21 cellular contexts compared by ENCODE assay signal in genomic region chr14:47012533-47012932, GRCh38.
DNase-seq lines count a peak whose midpoint lies in the region; ATAC-seq and TF ChIP-seq lines count a peak whose summit lies in the region.
"Had no signal": no experiment of that assay in that cellular context is flagged by ENCODE, and none has a peak within 500 bp of the region (broad histone marks: within the 10 kb centered on the region; RNA-seq: fewer than 3 reads in every experiment).

No MANE protein-coding gene starts in this region.

- H2AFZ ChIP-seq in PC-3 (ENCODE audit: low read length) (no peak overlapping the region), GM23338 (no peak overlapping the region)

- H3K27ac ChIP-seq in cardiac muscle cell (peak overlapping the region; percentile 20), left ventricle myocardium inferior (replicated peaks) (no peak overlapping the region), PC-3 (ENCODE audit: low read length) (no peak overlapping the region), GM23338 (ENCODE audit: low read depth) (no peak overlapping the region)

- no peaks in the 10 kb centered on the region for H3K27me3 Mint-ChIP-seq in GM23338 (ENCODE audit: insufficient read depth, low read depth, poor library complexity)
- H3K27me3 Mint-ChIP-seq: CD4-positive, CD25-positive, alpha-beta regulatory T cell; IgD-negative memory B cell had no signal

- no peak overlapping the region for H3K4me3 ChIP-seq in cardiac muscle cell
- no peak overlapping the region for H3K4me3 ChIP-seq in left ventricle myocardium inferior
- no peak overlapping the region for H3K4me3 ChIP-seq in PC-3 (ENCODE audit: low read length)
- no peak overlapping the region for H3K4me3 ChIP-seq in GM23338

- no peak overlapping the region for H3K9ac ChIP-seq in PC-3 (ENCODE audit: low read length)

- H3K27ac Mint-ChIP-seq in GM23338 = no peak overlapping the region
- H3K27ac Mint-ChIP-seq: CD4-positive, CD25-positive, alpha-beta regulatory T cell; HFFc6; IgD-negative memory B cell had no signal

- H3F3A ChIP-seq in PC-3 (ENCODE audit: low read length, unreplicated experiment) (no peaks in the 10 kb centered on the region), GM23338 (replicated peaks; ENCODE audit: low read depth) (no peaks in the 10 kb centered on the region)

- H3K36me3 ChIP-seq in cardiac muscle cell = no peaks in the 10 kb centered on the region
- H3K36me3 ChIP-seq in left ventricle myocardium inferior = no peaks in the 10 kb centered on the region
- H3K36me3 ChIP-seq in PC-3 (ENCODE audit: low read depth, low read length) = no peaks in the 10 kb centered on the region
- no peaks in the 10 kb centered on the region for H3K36me3 ChIP-seq in GM23338 (ENCODE audit: insufficient read depth)

- no TSS peak for BruUV-seq in PC-3 (replicated peaks; lab: Mats Ljungman, UMichigan)

- no peaks in the 10 kb centered on the region for H3K9me3 Mint-ChIP-seq in GM23338

- H3K27me3 ChIP-seq in cardiac muscle cell (no peaks in the 10 kb centered on the region), left ventricle myocardium inferior (ENCODE audit: low read depth) (no peaks in the 10 kb centered on the region), PC-3 (ENCODE audit: low read length) (no peaks in the 10 kb centered on the region), GM23338 (ENCODE audit: insufficient read depth) (no peaks in the 10 kb centered on the region)

- H3K4me1 Mint-ChIP-seq in GM23338 = peaks cover 8% of the 10 kb centered on the region; the same call in 2 of the 3 replicates
- H3K4me1 Mint-ChIP-seq: CD4-positive, CD25-positive, alpha-beta regulatory T cell; IgD-negative memory B cell had no signal

- H3K4me3 Mint-ChIP-seq in GM23338 = no peak overlapping the region
- H3K4me3 Mint-ChIP-seq: CD4-positive, CD25-positive, alpha-beta regulatory T cell; HFFc6; IgD-negative memory B cell had no signal

- no peak overlapping the region for H3K4me2 ChIP-seq in PC-3 (ENCODE audit: low read length)
- no peak overlapping the region for H3K4me2 ChIP-seq in GM23338

- POLR2A ChIA-PET in PC-3 (lab: Charles Lee; ENCODE audit: unreplicated experiment) = no interaction called here

- intact Hi-C loops in left ventricle myocardium inferior (cut with micrococcal nuclease) (no loop called here), PC-3 (cut with micrococcal nuclease) (no loop called here)

- H3K9me2 ChIP-seq in PC-3 (replicated peaks; ENCODE audit: low read length) (no peaks in the 10 kb centered on the region), GM23338 (ENCODE audit: insufficient read depth) (no peaks in the 10 kb centered on the region)

- DNase-seq in cardiac muscle cell (ENCODE audit: low read depth in 1 of 2, low spot score in 1 of 2) (peak in 1 of 2 donors; percentile 28), left ventricle myocardium inferior (no peak), HuH-7.5 (ENCODE audit: low spot score) (peak; percentile 1), PC-3 (peak; percentile 6), left lobe of liver (ENCODE audit: low spot score) (no peak), GM23338 (ENCODE audit: low spot score) (no peak)
- DNase-seq: 8988T; C1 segment of cervical spinal cord; Caco-2; CD4-positive, CD25-positive, alpha-beta regulatory T cell; DMS153; DMS79; GDM1; GOT3; H7; HFFc6; KBM-7 had no signal

- no peaks in the 10 kb centered on the region for H3K79me2 ChIP-seq in PC-3 (ENCODE audit: low read length)
- H3K79me2 ChIP-seq in GM23338 (replicated peaks; ENCODE audit: insufficient read depth) = no peaks in the 10 kb centered on the region

- peaks cover 14% of the 10 kb centered on the region for H3K4me1 ChIP-seq in cardiac muscle cell (ENCODE audit: low read depth)
- H3K4me1 ChIP-seq in left ventricle myocardium inferior = no peaks in the 10 kb centered on the region
- H3K4me1 ChIP-seq in PC-3 (ENCODE audit: insufficient read depth, low read length) = no peaks in the 10 kb centered on the region
- H3K4me1 ChIP-seq in GM23338 (ENCODE audit: insufficient read depth) = 0 out of 2 replicates have a peak, but pooled peaks cover 3% of the 10 kb centered on the region
- H3K4me1 ChIP-seq: Caco-2 had no signal

- CTCF ChIA-PET in PC-3 (lab: Charles Lee) = no interaction called here

- H4K20me1 ChIP-seq in PC-3 (ENCODE audit: low read length) = no peaks in the 10 kb centered on the region
- no peaks in the 10 kb centered on the region for H4K20me1 ChIP-seq in GM23338 (replicated peaks; ENCODE audit: insufficient read depth)

- ATAC-seq in PC-3 (no peak; the same call in 1 of the 2 replicates), left lobe of liver (peak; percentile 71), GM19395 (IDR thresholded peaks at IDR 0.05; ENCODE audit: unreplicated experiment) (no peak), GM23338 (no peak), esophagus mucosa (no peak)
- ATAC-seq: HCT116 had no signal

- no peaks in the 10 kb centered on the region for H3K36me3 Mint-ChIP-seq in GM23338 (ENCODE audit: low read depth)
- H3K36me3 Mint-ChIP-seq: CD4-positive, CD25-positive, alpha-beta regulatory T cell; IgD-negative memory B cell had no signal

- TF ChIP-seq CTCF in cardiac muscle cell (IDR thresholded peaks at IDR 0.05; ENCODE audit: low read depth, low read length) (no peak), left ventricle myocardium inferior (IDR thresholded peaks at IDR 0.05; ENCODE audit: borderline replicate concordance) (no peak), PC-3 (conservative IDR thresholded peaks at IDR 0.05; ENCODE audit: low read depth, low read length) (no peak), GM23338 (conservative IDR thresholded peaks at IDR 0.05; ENCODE audit: low read depth in 2 of 2) (no peak)

- H3K9me3 ChIP-seq in cardiac muscle cell (ENCODE audit: low read depth) (no peaks in the 10 kb centered on the region), left ventricle myocardium inferior (replicated peaks) (no peaks in the 10 kb centered on the region), PC-3 (ENCODE audit: low read length) (no peaks in the 10 kb centered on the region)
- H3K9me3 ChIP-seq: Caco-2 had no signal

TF ChIP-seq in GM23338, 12 proteins besides CTCF, POLR2A, EP300 and RAD21 (continues in another document):
- TF ChIP-seq STAT1 (IDR thresholded peaks at IDR 0.05; ENCODE audit: unreplicated experiment) (no peak), CREB1 (CRISPR knock-in tag; IDR thresholded peaks at IDR 0.05; ENCODE audit: low read depth) (no peak), ZNF462 (CRISPR knock-in tag; IDR thresholded peaks at IDR 0.05) (no peak), JUNB (IDR thresholded peaks at IDR 0.05; ENCODE audit: unreplicated experiment) (no peak)

Comparison
In these comparisons a context has a peak if more than half of its experiments do, and no peak if none do; other contexts are left out.
1. DNase-seq: peak in HuH-7.5 (single experiment) and PC-3 (single experiment); none in left ventricle myocardium inferior (single experiment), left lobe of liver (single experiment) and GM23338 (single experiment).